19 cellular contexts compared by ENCODE assay signal in the genomic region with DNA sequence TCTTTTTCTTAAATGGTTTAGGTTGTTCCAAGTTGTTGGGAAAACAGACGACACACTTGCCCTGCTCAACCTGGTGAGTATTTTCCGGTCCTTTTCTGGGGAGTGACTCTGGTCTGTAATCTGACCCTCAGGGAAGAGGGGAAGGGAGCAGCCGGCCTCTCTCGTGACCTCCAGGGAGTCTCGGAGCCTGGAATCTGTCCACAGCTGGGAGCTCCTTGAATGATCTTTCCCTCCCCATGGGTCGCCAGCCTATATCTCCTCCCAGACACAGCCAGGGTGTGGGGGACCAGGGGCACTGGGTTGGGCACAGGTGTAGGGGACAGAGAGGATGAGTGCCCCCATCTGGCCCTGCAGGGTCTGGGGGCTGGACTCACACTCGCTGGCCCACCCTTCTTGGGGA. TPM values are rescaled to one million over a fixed set of nuclear protein-coding genes. Genes with fewer than 3 reads are reported as not detected.
DNase-seq lines count a peak whose midpoint lies in the region; ATAC-seq, FAIRE-seq and TF ChIP-seq lines count a peak whose summit lies in the region.
"Had no signal": no experiment of that assay in that cellular context is flagged by ENCODE, and none has a peak within 500 bp of the region (broad histone marks: within the 10 kb centered on the region; RNA-seq: fewer than 3 reads in every experiment).

No MANE protein-coding gene starts in this region.

- no CpG with 5 or more reads among the region's 7 CpGs for WGBS in H9 (ENCODE audit: extremely low coverage, insufficient read length, low lambda C conversion rate)

- TF ChIP-seq POLR2A in GM12891 (IDR thresholded peaks at IDR 0.05; ENCODE audit: low read depth, low read length) = no peak

- no peak overlapping the region for H4K5ac ChIP-seq in H9 (ENCODE audit: insufficient read length, low read depth, low read length)

- no peak for FAIRE-seq in GM12891 (lab: Jason Lieb, UNC)
- FAIRE-seq: G401.6, H54 had no signal

- no peaks in the 10 kb centered on the region for H3K79me1 ChIP-seq in H9 (ENCODE audit: insufficient read depth, low read depth, low read length, poor library complexity, severe bottlenecking)

- H4K8ac ChIP-seq in H9 (replicated peaks; ENCODE audit: insufficient read length, low read depth, low read length) = no peak overlapping the region

- no peak overlapping the region for H2BK12ac ChIP-seq in H9 (ENCODE audit: insufficient read length, low read depth, low read length)

- no peak overlapping the region for H2BK120ac ChIP-seq in H9 (ENCODE audit: low read depth, low read length, poor library complexity, severe bottlenecking)

- no peak overlapping the region for H3K4me3 ChIP-seq in HEK293 (ENCODE audit: low read depth, low read length)

- H3K27me3 Mint-ChIP-seq in H9 (ENCODE audit: low read depth) = no peaks in the 10 kb centered on the region

- H3K4me1 ChIP-seq in HEK293 (ENCODE audit: control insufficient read depth, insufficient read depth, low read length) = no peaks in the 10 kb centered on the region
- no peaks in the 10 kb centered on the region for H3K4me1 ChIP-seq in H9 (ENCODE audit: insufficient read depth, low read length)

- no peaks in the 10 kb centered on the region for H3K79me2 ChIP-seq in H9 (ENCODE audit: insufficient read depth, low read length)

- no peaks in the 10 kb centered on the region; a peak in 1 of 7 replicates for H3K36me3 Mint-ChIP-seq in H9 (ENCODE audit: insufficient read depth in 1 of 3, low read depth in 3 of 3)

- H4K91ac ChIP-seq in H9 (ENCODE audit: insufficient read length, low read depth, low read length) = no peak overlapping the region

- H2BK15ac ChIP-seq in H9 (ENCODE audit: low read depth, low read length) = no peak overlapping the region

- peaks cover 0 to 12% of the 10 kb centered on the region in 2 experiments; a peak in 1 of 3 replicates for H3K36me3 ChIP-seq in HEK293 (ENCODE audit: control insufficient read depth in 2 of 2, insufficient read depth in 1 of 2, low read length in 2 of 2)

- POLR2A ChIA-PET in HEK293 (lab: Yijun Ruan, JAX) = no interaction called here

- no peak for ATAC-seq in sciatic nerve

- no peaks in the 10 kb centered on the region for H3K9me3 Mint-ChIP-seq in H9

- H3K9me3 ChIP-seq in HEK293 (ENCODE audit: control insufficient read depth, insufficient read depth, low read depth, low read length) = no peaks in the 10 kb centered on the region
- H3K9me3 ChIP-seq in H9 (ENCODE audit: control insufficient read depth, low read depth, low read length) = no peaks in the 10 kb centered on the region

- H3K4me1 Mint-ChIP-seq in H9 = peaks cover 2 to 9% of the 10 kb centered on the region in 2 experiments; a peak in 3 of 4 replicates

- no peaks in the 10 kb centered on the region for H4K20me1 ChIP-seq in H9 (ENCODE audit: control insufficient read depth, insufficient read depth, insufficient read length)

- H3K14ac ChIP-seq in H9 (ENCODE audit: insufficient read depth, low read length) = no peak overlapping the region; the same call in 1 of the 2 replicates

- H3K4me2 ChIP-seq in H9 (ENCODE audit: insufficient read depth, insufficient read length, low read length) = no peak overlapping the region

- H3K4me3 Mint-ChIP-seq in H9 = no peak overlapping the region

- intact Hi-C loops in sciatic nerve (cut with DNase I) = no loop called here

- H3K27ac ChIP-seq in HEK293 (ENCODE audit: extremely low read depth, low read depth, low read length) (no peak overlapping the region), H9 (ENCODE audit: insufficient read length, low read depth, low read length) (no peak overlapping the region)
- H3K27ac ChIP-seq: C4-2B had no signal

- TF ChIP-seq CTCF in HEK293 (tag by site-specific recombination; IDR thresholded peaks at IDR 0.05) (no peak), H9 (conservative IDR thresholded peaks at IDR 0.05) (no peak)

- no peak overlapping the region for H2AFZ ChIP-seq in H9 (ENCODE audit: low read length)

- H3K23me2 ChIP-seq in H9 (ENCODE audit: insufficient read length, low read depth, low read length, poor library complexity, severe bottlenecking) = no peaks in the 10 kb centered on the region

- H2BK5ac ChIP-seq in H9 (ENCODE audit: insufficient read length, low read length) = no peak overlapping the region

- no peak overlapping the region for H3K18ac ChIP-seq in H9 (ENCODE audit: insufficient read length, low read depth, low read length)

- no peak overlapping the region for H2AK5ac ChIP-seq in H9 (ENCODE audit: insufficient read length, low read length)

- CTCF ChIA-PET in HEK293 (lab: Yijun Ruan, JAX) = no interaction called here

- H3K27me3 ChIP-seq in H9 (ENCODE audit: insufficient read depth, low read length) = no peaks in the 10 kb centered on the region

- H3K56ac ChIP-seq in H9 (ENCODE audit: insufficient read length, low read depth, low read length) = no peak overlapping the region

- no peak overlapping the region for H3K9ac ChIP-seq in H9 (ENCODE audit: extremely low read depth, insufficient read length, low read length)

- no peak overlapping the region for H3T11ph ChIP-seq in H9 (ENCODE audit: low read length)

- H3K27ac Mint-ChIP-seq in H9 = peak overlapping the region in 1 of 3 experiments; percentile 40; a peak in 1 of 7 replicates

- no peak overlapping the region for H3K23ac ChIP-seq in H9 (ENCODE audit: insufficient read length, low read depth, low read length)

- no peak overlapping the region for H3K4ac ChIP-seq in H9 (ENCODE audit: low read depth, low read length)

- H2BK20ac ChIP-seq in H9 (ENCODE audit: low read depth, low read length, poor library complexity, severe bottlenecking) = no peak overlapping the region

- DNase-seq in GM12891 (ENCODE audit: insufficient read length, low spot score) = peak; percentile 11
- peak; percentile 45 for DNase-seq in islet precursor cell
- peak; percentile 43 for DNase-seq in sciatic nerve (ENCODE audit: low spot score)
- no peak for DNase-seq in H9
- DNase-seq in HuH-7 (ENCODE audit: low spot score) = no peak
- no peak for DNase-seq in NCI-H345 (lab: John Stamatoyannopoulos, UW)
- DNase-seq: DND-41; NCI-H1417; NCI-H187 treated with DMSO at 0.1 percent for 48 hours; NCI-H446; NCI-H69; NK-92 treated with Interleukin-12 subunit alpha and Interleukin-12 subunit beta, amount 100 ng/mL, for 24 hours; OCI-M1; SHP77 treated with DMSO at 0.1 percent for 48 hours had no signal

TF ChIP-seq in GM12891, 5 proteins besides CTCF, POLR2A, EP300 and RAD21:
- TF ChIP-seq TAF1 (IDR thresholded peaks at IDR 0.05; ENCODE audit: low read depth, low read length) = no peak
- TF ChIP-seq PAX5 (IDR thresholded peaks at IDR 0.05; ENCODE audit: insufficient read depth, low read length, severe bottlenecking) = no peak
- TF ChIP-seq POLR2AphosphoS5 (IDR thresholded peaks at IDR 0.05; ENCODE audit: low read depth, low read length) = no peak
- no peak for TF ChIP-seq SPI1 (IDR thresholded peaks at IDR 0.05; ENCODE audit: low read depth, low read length)
- no peak for TF ChIP-seq POU2F2 (IDR thresholded peaks at IDR 0.05; ENCODE audit: low read depth, low read length)
TF ChIP-seq in GM12891: peak in this region for 0.

TF ChIP-seq in HEK293, 187 proteins besides CTCF, POLR2A, EP300 and RAD21:
- TF ChIP-seq SP3 (tag by site-specific recombination; IDR thresholded peaks at IDR 0.05) (no peak), ZIC2 (tag by site-specific recombination; IDR thresholded peaks at IDR 0.05) (0 out of 2 replicates have a peak, but pooled peaks have one; percentile 34)

RNA-seq across cellular contexts. Expression of gene TMEM175, which starts 18.9 kb away (rescaled TPM):
- polyA plus RNA-seq in GM12891 (2012; ENCODE audit: low read depth, missing spikeins) = 20.5 TPM
- total RNA-seq in sciatic nerve (26.8 TPM), H9 (2021) (6.4 and 6.8 TPM in 2 replicates)

RNA-seq across cellular contexts. Expression of gene GAK, which starts 19.1 kb away (rescaled TPM):
- 49.8 TPM for polyA plus RNA-seq in GM12891 (2012; ENCODE audit: low read depth, missing spikeins)
- total RNA-seq in sciatic nerve (96.6 TPM), H9 (2021) (80.7 and 82.5 TPM in 2 replicates)

RNA-seq across cellular contexts. Expression of gene DGKQ, which starts 22.2 kb away (rescaled TPM):
- polyA plus RNA-seq in GM12891 (2012; ENCODE audit: low read depth, missing spikeins) = 1.9 TPM
- 9.6 TPM for total RNA-seq in sciatic nerve
- 11.4 and 12.4 TPM in 2 replicates for total RNA-seq in H9 (2021)

RNA-seq across cellular contexts. Expression of gene IDUA, which starts 35.7 kb away (rescaled TPM):
- 2.3 TPM for polyA plus RNA-seq in GM12891 (2012; ENCODE audit: low read depth, missing spikeins)
- total RNA-seq in sciatic nerve (36.7 TPM), H9 (2021) (9.4 and 14.5 TPM in 2 replicates)

RNA-seq across cellular contexts. Expression of gene SLC26A1, which starts 42.0 kb away (rescaled TPM):
- 0.23 TPM for polyA plus RNA-seq in GM12891 (2012; ENCODE audit: low read depth, missing spikeins)
- total RNA-seq in sciatic nerve = 0.45 TPM
- total RNA-seq in H9 (2021) = 0.09 and 0.13 TPM in 2 replicates
- total RNA-seq: RPMI7951 had no signal

Comparison
In these comparisons a context has a peak if more than half of its experiments do, and no peak if none do; other contexts are left out.
1. DNase-seq: peak in GM12891 (single experiment), islet precursor cell (single experiment) and sciatic nerve (single experiment); none in H9 (single experiment), HuH-7 (single experiment) and NCI-H345 (single experiment).